16 cellular contexts compared by ENCODE assay signal in genomic region chr9:70130266-70130665, GRCh38.
"Had no signal": no experiment of that assay in that cellular context is flagged by ENCODE, and none has a peak within 500 bp of the region (broad histone marks: within the 10 kb centered on the region; RNA-seq: fewer than 3 reads in every experiment).

No MANE protein-coding gene starts in this region.

- H3K9me3 ChIP-seq: esophagus squamous epithelium, left ventricle myocardium inferior, testis, vagina had no signal

- H3K4me1 Mint-ChIP-seq: activated naive CD8-positive, alpha-beta T cell treated with anti-CD3 and anti-CD28 coated beads for 36 hours had no signal

- H3K4me3 Mint-ChIP-seq: activated naive CD8-positive, alpha-beta T cell treated with anti-CD3 and anti-CD28 coated beads for 36 hours had no signal

- H3K27me3 Mint-ChIP-seq: activated naive CD8-positive, alpha-beta T cell treated with anti-CD3 and anti-CD28 coated beads for 36 hours had no signal

- ATAC-seq: sciatic nerve; stimulated activated naive CD8-positive, alpha-beta T cell treated with anti-CD3 and anti-CD28 coated beads, Interleukin-15, Interleukin-2, amounts not matched to agents 100 U/mL and 50 U/mL, for 24 hours had no signal

- H3K4me1 ChIP-seq: vagina had no signal

- H3K36me3 ChIP-seq: brain microvascular endothelial cell had no signal

- DNase-seq: activated CD4-positive, alpha-beta T cell treated with anti-CD3 and anti-CD28 coated beads, Interleukin-2, amount 50 U/mL, for 48 hours; activated CD4-positive, CD25-positive, alpha-beta regulatory T cell treated with anti-CD3 and anti-CD28 coated beads, Interleukin-2, amount 50 U/mL, for 72 hours; activated gamma-delta T cell treated with Interleukin-2 at 50 U/mL for 16 hours; activated naive CD8-positive, alpha-beta T cell treated with anti-CD3 and anti-CD28 coated beads for 36 hours; activated T-cell treated with anti-CD3 and anti-CD28 coated beads, Interleukin-2, amount 50 U/mL, for 48 hours; brain microvascular endothelial cell; dorsolateral prefrontal cortex; esophagus squamous epithelium; foreskin fibroblast; left ventricle myocardium inferior; mesendoderm; stimulated activated naive CD8-positive, alpha-beta T cell treated with anti-CD3 and anti-CD28 coated beads, Interleukin-15, Interleukin-2, amounts not matched to agents 100 U/mL and 50 U/mL, for 24 hours; testis had no signal

- H3K9me3 Mint-ChIP-seq: activated naive CD8-positive, alpha-beta T cell treated with anti-CD3 and anti-CD28 coated beads for 36 hours; nephron had no signal

- H3K4me3 ChIP-seq: dorsolateral prefrontal cortex, esophagus squamous epithelium, left ventricle myocardium inferior, testis, vagina had no signal

- H3K27me3 ChIP-seq: brain microvascular endothelial cell, dorsolateral prefrontal cortex, esophagus squamous epithelium, testis, vagina had no signal

- H3K27ac Mint-ChIP-seq: activated naive CD8-positive, alpha-beta T cell treated with anti-CD3 and anti-CD28 coated beads for 36 hours had no signal

- H3K36me3 Mint-ChIP-seq: activated naive CD8-positive, alpha-beta T cell treated with anti-CD3 and anti-CD28 coated beads for 36 hours had no signal

- H3K27ac ChIP-seq: brain microvascular endothelial cell, dorsolateral prefrontal cortex, esophagus squamous epithelium, left ventricle myocardium inferior, testis, vagina had no signal
